33 cellular contexts compared by ENCODE assay signal in genomic region chr22:22673628-22674027, GRCh38. TPM values are rescaled to one million over a fixed set of nuclear protein-coding genes. Genes with fewer than 3 reads are reported as not detected.
"Had no signal": no experiment of that assay in that cellular context is flagged by ENCODE, and none has a peak within 500 bp of the region (broad histone marks: within the 10 kb centered on the region; RNA-seq: fewer than 3 reads in every experiment).

No MANE protein-coding gene starts in this region.

- H3K4me3 Mint-ChIP-seq: immature natural killer cell; natural killer cell; stimulated activated memory B cell treated with anti-CD40 and anti-IgM and Interleukin-4, amounts not matched to agents 10 μg/mL and 1 μg/mL and 100 μg/mL, for 72 hours had no signal

- H3K9me3 Mint-ChIP-seq: immature natural killer cell; natural killer cell; stimulated activated memory B cell treated with anti-CD40 and anti-IgM and Interleukin-4, amounts not matched to agents 10 μg/mL and 1 μg/mL and 100 μg/mL, for 72 hours had no signal

- H3K4me3 ChIP-seq: coronary artery, esophagus muscularis mucosa, gastroesophageal sphincter, heart right ventricle, lower lobe of right lung, ovary, psoas muscle, skin epidermis, spleen, testis, tibial nerve had no signal

- H3K4me1 ChIP-seq: esophagus muscularis mucosa, foreskin keratinocyte, gastroesophageal sphincter, heart right ventricle, lower lobe of right lung, psoas muscle, testis, tibial nerve had no signal

- FAIRE-seq: endothelial cell of umbilical vein had no signal

- H3K36me3 Mint-ChIP-seq: natural killer cell; stimulated activated memory B cell treated with anti-CD40 and anti-IgM and Interleukin-4, amounts not matched to agents 10 μg/mL and 1 μg/mL and 100 μg/mL, for 72 hours had no signal

- H3K27ac Mint-ChIP-seq: natural killer cell; stimulated activated memory B cell treated with anti-CD40 and anti-IgM and Interleukin-4, amounts not matched to agents 10 μg/mL and 1 μg/mL and 100 μg/mL, for 72 hours had no signal

- H3K9me3 ChIP-seq: ovary, psoas muscle, testis had no signal

- H3K27me3 ChIP-seq: foreskin keratinocyte, ovary, spleen, testis had no signal

- H3K27ac ChIP-seq: coronary artery, esophagus muscularis mucosa, foreskin keratinocyte, gastroesophageal sphincter, heart right ventricle, lower lobe of right lung, ovary, psoas muscle, skin epidermis, spleen, testis, tibial nerve had no signal

- DNase-seq: dermis blood vessel endothelial cell; effector memory CD4-positive, alpha-beta T cell; foreskin keratinocyte; glutamatergic neuron; heart right ventricle; hippocampal formation; immature natural killer cell; islet precursor cell; kidney glomerular epithelial cell; left colon; left ventricle myocardium superior; lower lobe of right lung; natural killer cell; occipital lobe; ovary; psoas muscle; right cardiac atrium; spleen; stimulated activated CD4-positive, alpha-beta T cell treated with anti-CD3 and anti-CD28 coated beads, Interleukin-4, amount 100 ng/mL, for 4 hours; stimulated activated naive CD8-positive, alpha-beta T cell treated with anti-CD3 and anti-CD28 coated beads, Interleukin-15, Interleukin-2, amounts not matched to agents 100 U/mL and 50 U/mL, for 24 hours; testis had no signal

- H3K36me3 ChIP-seq: esophagus muscularis mucosa, gastroesophageal sphincter, heart right ventricle, lower lobe of right lung, ovary, spleen, tibial nerve had no signal

- ATAC-seq: foreskin keratinocyte; gastroesophageal sphincter; heart right ventricle; left colon; left ventricle myocardium superior; natural killer cell; psoas muscle; right cardiac atrium; stimulated activated memory B cell treated with anti-CD40 and anti-IgM and Interleukin-4, amounts not matched to agents 10 μg/mL and 1 μg/mL and 100 μg/mL, for 72 hours; stimulated activated naive CD8-positive, alpha-beta T cell treated with anti-CD3 and anti-CD28 coated beads, Interleukin-15, Interleukin-2, amounts not matched to agents 100 U/mL and 50 U/mL, for 24 hours had no signal

RNA-seq across cellular contexts. Expression of gene GGTLC2, which starts 29.2 kb away (rescaled TPM):
- total RNA-seq: dermis blood vessel endothelial cell, endothelial cell of umbilical vein, epithelial cell of proximal tubule, esophagus muscularis mucosa, fibroblast of lung, foreskin keratinocyte, gastroesophageal sphincter, heart right ventricle, left ventricle myocardium superior, mononuclear cell, natural killer cell, occipital lobe, ovary, psoas muscle, renal cortical epithelial cell, right cardiac atrium, spleen, tibial nerve, urinary bladder had no signal
